ENCODE assay signal across 8 cellular contexts in genomic region chr10:51073461-51074237, GRCh38.
A peak's percentile ranks its signal among the peaks of the same experiment; 100 is the strongest.
DNase-seq lines count a peak whose midpoint lies in the region; ATAC-seq lines count a peak whose summit lies in the region.

No MANE protein-coding gene starts in this region.

- peaks cover 0 to 10% (median 8%) of the 10 kb centered on the region in 11 experiments; a peak in 14 of 22 replicates for H3K9me3 ChIP-seq in BLaER1 treated with 17β-estradiol and CSF1 and Interleukin-3, amounts not matched to agents 10 nM and 100 nM (replicated peaks in 1 of 11)

- peak overlapping the region; percentile 73 to 88 (median 84) for H3K4me2 ChIP-seq in BLaER1 treated with 17β-estradiol and CSF1 and Interleukin-3, amounts not matched to agents 10 nM and 100 nM

- H3K4me3 Mint-ChIP-seq in stimulated activated naive B cell treated with anti-CD40 and anti-IgM and Interleukin-4, amounts not matched to agents 10 μg/mL and 1 μg/mL and 100 μg/mL, for 72 hours, result peak overlapping the region; percentile 81 to 87

- H3K4me1 ChIP-seq in BLaER1 treated with 17β-estradiol and CSF1 and Interleukin-3, amounts not matched to agents 10 nM and 100 nM, result peaks cover 0 to 5% (median 0%) of the 10 kb centered on the region in 10 experiments; a peak in 2 of 20 replicates

- peak overlapping the region; percentile 54 to 68 (median 61) for H3K4me3 ChIP-seq in BLaER1 treated with 17β-estradiol and CSF1 and Interleukin-3, amounts not matched to agents 10 nM and 100 nM

- H3K27me3 ChIP-seq in BLaER1 treated with 17β-estradiol and CSF1 and Interleukin-3, amounts not matched to agents 10 nM and 100 nM, result peaks cover 25 to 48% (median 37%) of the 10 kb centered on the region in 11 experiments

- peaks cover 41 to 43% of the 10 kb centered on the region in 2 donors for H3K27me3 Mint-ChIP-seq in stimulated activated naive B cell treated with anti-CD40 and anti-IgM and Interleukin-4, amounts not matched to agents 10 μg/mL and 1 μg/mL and 100 μg/mL, for 72 hours

- H4K20me1 ChIP-seq in BLaER1 treated with 17β-estradiol and CSF1 and Interleukin-3, amounts not matched to agents 10 nM and 100 nM, result no peaks in the 10 kb centered on the region

- peak; percentile 22 for DNase-seq in cerebellar cortex (ENCODE audit: low spot score)
- peak; percentile 14 for DNase-seq in kidney glomerular epithelial cell (lab: John Stamatoyannopoulos, UW)
- DNase-seq in stimulated activated naive B cell treated with anti-CD40 and anti-IgM and Interleukin-4, amounts not matched to agents 10 μg/mL and 1 μg/mL and 100 μg/mL, for 72 hours, result no peak
- no peak for DNase-seq in SKM-1 (lab: John Stamatoyannopoulos, UW; ENCODE audit: unreplicated experiment)
- DNase-seq in NCI-H524 treated with DMSO at 0.1 percent for 48 hours (lab: John Stamatoyannopoulos, UW), result no peak

- peak overlapping the region in 6 of 11 experiments; percentile 10 to 58 (median 36); a peak in 7 of 22 replicates for H3K9ac ChIP-seq in BLaER1 treated with 17β-estradiol and CSF1 and Interleukin-3, amounts not matched to agents 10 nM and 100 nM

- H3K4me1 Mint-ChIP-seq in stimulated activated naive B cell treated with anti-CD40 and anti-IgM and Interleukin-4, amounts not matched to agents 10 μg/mL and 1 μg/mL and 100 μg/mL, for 72 hours, result peaks cover 12 to 15% of the 10 kb centered on the region in 2 donors

- no peak overlapping the region for H3K27ac Mint-ChIP-seq in stimulated activated naive B cell treated with anti-CD40 and anti-IgM and Interleukin-4, amounts not matched to agents 10 μg/mL and 1 μg/mL and 100 μg/mL, for 72 hours

- peak; percentile 39 for ATAC-seq in HG03432 (IDR thresholded peaks at IDR 0.05; ENCODE audit: unreplicated experiment)
- peak; percentile 31 to 39 for ATAC-seq in stimulated activated naive B cell treated with anti-CD40 and anti-IgM and Interleukin-4, amounts not matched to agents 10 μg/mL and 1 μg/mL and 100 μg/mL, for 72 hours (replicated peaks)
- no peak for ATAC-seq in HG02852 (IDR thresholded peaks at IDR 0.05; ENCODE audit: unreplicated experiment)

- H3K27ac ChIP-seq in BLaER1 treated with 17β-estradiol and CSF1 and Interleukin-3, amounts not matched to agents 10 nM and 100 nM, result no peak overlapping the region

- no peaks in the 10 kb centered on the region for H3K36me3 ChIP-seq in BLaER1 treated with 17β-estradiol and CSF1 and Interleukin-3, amounts not matched to agents 10 nM and 100 nM

- peaks cover 0 to 1% of the 10 kb centered on the region in 2 donors for H3K36me3 Mint-ChIP-seq in stimulated activated naive B cell treated with anti-CD40 and anti-IgM and Interleukin-4, amounts not matched to agents 10 μg/mL and 1 μg/mL and 100 μg/mL, for 72 hours

- H3K9me3 Mint-ChIP-seq in stimulated activated naive B cell treated with anti-CD40 and anti-IgM and Interleukin-4, amounts not matched to agents 10 μg/mL and 1 μg/mL and 100 μg/mL, for 72 hours, result no peaks in the 10 kb centered on the region

Comparison
In these comparisons a context has a peak if more than half of its experiments do, and no peak if none do; other contexts are left out.
1. DNase-seq: peak in cerebellar cortex (single experiment) and kidney glomerular epithelial cell (single experiment); none in stimulated activated naive B cell treated with anti-CD40 and anti-IgM and Interleukin-4, amounts not matched to agents 10 μg/mL and 1 μg/mL and 100 μg/mL, for 72 hours (single experiment), SKM-1 (single experiment) and NCI-H524 treated with DMSO at 0.1 percent for 48 hours (single experiment).